Comparison of ENCODE assay signal across 17 cellular contexts in genomic region chr10:103818110-103818509, GRCh38.
"Had no signal": no experiment of that assay in that cellular context is flagged by ENCODE, and none has a peak within 500 bp of the region (broad histone marks: within the 10 kb centered on the region; RNA-seq: fewer than 3 reads in every experiment).

No MANE protein-coding gene starts in this region.

- H3K9me3 ChIP-seq: gastroesophageal sphincter, heart right ventricle, mucosa of descending colon, suprapubic skin had no signal

- H3K36me3 ChIP-seq: brain microvascular endothelial cell, gastroesophageal sphincter, suprapubic skin had no signal

- DNase-seq: activated CD4-positive, alpha-beta T cell treated with anti-CD3 and anti-CD28 coated beads, Interleukin-2, amount 10 ng/mL, durations not matched to agents 24 days and 14 days; activated CD4-positive, CD25-positive, alpha-beta regulatory T cell; activated CD8-positive, alpha-beta T cell treated with anti-CD3 and anti-CD28 coated beads, Interleukin-2, amount 10 ng/mL, durations not matched to agents 7 days and 5 days; activated naive CD8-positive, alpha-beta T cell treated with anti-CD3 and anti-CD28 coated beads, Interleukin-2, amount 10 ng/mL, durations not matched to agents 7 days and 5 days; brain microvascular endothelial cell; cerebellar nuclear complex; effector memory CD4-positive, alpha-beta T cell; heart right ventricle; left colon; mammary epithelial cell; mucosa of descending colon; naive thymus-derived CD4-positive, alpha-beta T cell; retina; stimulated activated naive CD8-positive, alpha-beta T cell treated with anti-CD3 and anti-CD28 coated beads, Interleukin-15, Interleukin-2, amounts not matched to agents 100 U/mL and 50 U/mL, for 24 hours had no signal

- H3K4me3 ChIP-seq: gastroesophageal sphincter, heart right ventricle, mucosa of descending colon, skin epidermis, suprapubic skin had no signal

- H3K27ac ChIP-seq: brain microvascular endothelial cell, gastroesophageal sphincter, heart right ventricle, skin epidermis, suprapubic skin had no signal

- H3K27me3 ChIP-seq: brain microvascular endothelial cell, gastroesophageal sphincter, heart right ventricle, suprapubic skin had no signal

- ATAC-seq: activated CD8-positive, alpha-beta T cell treated with anti-CD3 and anti-CD28 coated beads, Interleukin-2, amount 10 ng/mL, durations not matched to agents 7 days and 5 days; gastroesophageal sphincter; heart right ventricle; naive thymus-derived CD4-positive, alpha-beta T cell; stimulated activated naive CD8-positive, alpha-beta T cell treated with anti-CD3 and anti-CD28 coated beads, Interleukin-15, Interleukin-2, amounts not matched to agents 100 U/mL and 50 U/mL, for 24 hours had no signal
